Comparison of ENCODE assay signal across 8 cellular contexts in the genomic region with DNA sequence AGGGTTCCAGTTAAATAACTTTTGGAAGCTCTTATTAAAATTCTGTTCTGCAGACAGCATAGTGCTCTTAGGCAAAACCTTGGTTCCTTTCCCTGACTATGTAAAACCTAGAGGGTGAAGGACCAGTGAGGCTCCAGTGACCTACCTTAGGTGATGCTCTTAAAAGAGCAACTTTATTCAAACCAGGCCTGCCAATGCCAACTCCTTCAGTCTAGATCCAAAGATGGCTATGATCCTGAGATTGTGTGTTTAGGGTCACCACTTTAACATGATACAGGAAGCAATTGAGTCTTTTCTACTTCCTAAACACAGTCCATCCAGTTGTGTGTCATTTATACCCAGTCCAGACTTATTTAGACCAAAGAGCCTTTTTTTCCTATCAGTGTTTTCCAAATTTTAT. TPM values are rescaled to one million over a fixed set of nuclear protein-coding genes. Genes with fewer than 3 reads are reported as not detected.
A peak's percentile ranks its signal among the peaks of the same experiment; 100 is the strongest.
DNase-seq lines count a peak whose midpoint lies in the region; ATAC-seq, FAIRE-seq and TF ChIP-seq lines count a peak whose summit lies in the region.

No MANE protein-coding gene starts in this region.

- peaks cover 78% of the 10 kb centered on the region for H3K4me1 ChIP-seq in HepG2 (ENCODE audit: insufficient read depth, low read length)
- H3K4me1 ChIP-seq in thymus (ENCODE audit: control insufficient read depth, insufficient read depth, low read length), result peaks cover 35% of the 10 kb centered on the region

- no peak overlapping the region for H2AFZ ChIP-seq in HepG2 (ENCODE audit: low read length)

- peak; percentile 3 for ATAC-seq in activated CD4-positive, alpha-beta T cell treated with anti-CD3 and anti-CD28 coated beads for 36 hours
- ATAC-seq in activated naive CD8-positive, alpha-beta T cell treated with anti-CD3 and anti-CD28 coated beads, Interleukin-2, amount 10 ng/mL, durations not matched to agents 7 days and 5 days (ENCODE audit: low read depth), result peak; percentile 5
- ATAC-seq in HepG2, result peak; percentile 11
- no peak for ATAC-seq in GM21423 (IDR thresholded peaks at IDR 0.05; ENCODE audit: unreplicated experiment)

- peak overlapping the region; percentile 65 for H3K27ac ChIP-seq in HepG2 (ENCODE audit: extremely low read length, insufficient read depth, low read length)
- H3K27ac ChIP-seq in thymus (ENCODE audit: low read depth), result peak overlapping the region; percentile 95

- in situ Hi-C loops in HepG2 (cut with HindIII; ENCODE audit: extremely low pct_ligation_motif_present, low pct_unique_long_range_greater_than_20kb), result no loop called here

- FAIRE-seq in HepG2 (lab: Jason Lieb, UNC), result no peak

- peaks cover 40% of the 10 kb centered on the region for H3K79me2 ChIP-seq in HepG2 (ENCODE audit: insufficient read depth, low read length)

- peaks cover 19% of the 10 kb centered on the region for H4K20me1 ChIP-seq in HepG2 (ENCODE audit: insufficient read depth, low read length)

- POLR2A ChIA-PET in activated CD4-positive, alpha-beta T cell treated with anti-CD3 and anti-CD28 coated beads for 36 hours (lab: Charles Lee), result interaction anchor here (0.6 to 4.9 kb wide), 9 partner anchors 9 to 492 kb away, joined by 3 to 105 read pairs (median 11); a partner anchor contains a TSS
- POLR2A ChIA-PET in activated naive CD8-positive, alpha-beta T cell treated with anti-CD3 and anti-CD28 coated beads, Interleukin-2, amount 10 ng/mL, durations not matched to agents 7 days and 5 days (lab: Charles Lee), result interaction anchor here (0.8 to 13.9 kb wide), 16 partner anchors 4 to 713 kb away, joined by 3 to 1003 read pairs (median 4); a partner anchor contains a TSS
- POLR2A ChIA-PET in HepG2 (lab: Yijun Ruan, JAX), result interaction anchor here (0.6 to 13.0 kb wide), 14 partner anchors 7 to 409 kb away, joined by 3 to 469 read pairs (median 3); a partner anchor contains a TSS

- TSS peak; percentile 92 for BruUV-seq in HepG2 (replicated peaks; lab: Mats Ljungman, UMichigan)

- no peak overlapping the region for H3K9ac ChIP-seq in HepG2 (ENCODE audit: insufficient read depth, low read depth, low read length)

- H3K4me1 Mint-ChIP-seq in activated CD4-positive, alpha-beta T cell treated with anti-CD3 and anti-CD28 coated beads for 36 hours, result peaks cover 95% of the 10 kb centered on the region
- H3K4me1 Mint-ChIP-seq in activated naive CD8-positive, alpha-beta T cell treated with anti-CD3 and anti-CD28 coated beads, Interleukin-2, amount 10 ng/mL, durations not matched to agents 7 days and 5 days, result peaks cover 72% of the 10 kb centered on the region

- H3K27me3 ChIP-seq in HepG2 (ENCODE audit: control insufficient read depth in 1 of 2, insufficient read depth in 2 of 2, low read length in 2 of 2) (no peaks in the 10 kb centered on the region), thymus (ENCODE audit: control insufficient read depth, insufficient read depth) (no peaks in the 10 kb centered on the region)

- H3K4me2 ChIP-seq in HepG2 (ENCODE audit: low read depth, low read length), result peak overlapping the region; percentile 77

- no peaks in the 10 kb centered on the region for H3K9me3 Mint-ChIP-seq in activated CD4-positive, alpha-beta T cell treated with anti-CD3 and anti-CD28 coated beads for 36 hours (ENCODE audit: low read depth)
- no peaks in the 10 kb centered on the region for H3K9me3 Mint-ChIP-seq in activated naive CD8-positive, alpha-beta T cell treated with anti-CD3 and anti-CD28 coated beads, Interleukin-2, amount 10 ng/mL, durations not matched to agents 7 days and 5 days

- TF ChIP-seq EP300 in HepG2 (IDR thresholded peaks at IDR 0.05; ENCODE audit: low read depth in 2 of 2, low read length in 2 of 2) (no peak), HepG2 (CRISPR knock-in tag; IDR thresholded peaks at IDR 0.05; ENCODE audit: borderline replicate concordance) (no peak)

- H3K4me3 ChIP-seq in HepG2 (replicated peaks in 1 of 3; ENCODE audit: insufficient read depth in 1 of 3, low read depth in 2 of 3, low read length in 3 of 3) (peak overlapping the region in 1 of 3 experiments; percentile 5; a peak in 1 of 6 replicates), thymus (ENCODE audit: low read length) (no peak overlapping the region), foreskin fibroblast (ENCODE audit: low read depth in 1 of 2, low read length in 2 of 2) (no peak overlapping the region)

- H3K4me3 Mint-ChIP-seq in activated CD4-positive, alpha-beta T cell treated with anti-CD3 and anti-CD28 coated beads for 36 hours, result peak overlapping the region; percentile 73
- H3K4me3 Mint-ChIP-seq in activated naive CD8-positive, alpha-beta T cell treated with anti-CD3 and anti-CD28 coated beads, Interleukin-2, amount 10 ng/mL, durations not matched to agents 7 days and 5 days, result peak overlapping the region; percentile 81

- TF ChIP-seq CTCF in HepG2 (CRISPR knock-in tag; IDR thresholded peaks at IDR 0.05) (no peak), foreskin fibroblast (IDR thresholded peaks at IDR 0.05; ENCODE audit: low read depth, low read length) (no peak)

- CTCF ChIA-PET in activated CD4-positive, alpha-beta T cell treated with anti-CD3 and anti-CD28 coated beads for 36 hours (lab: Charles Lee), result interaction anchor here (0.6 to 26.4 kb wide), 8 partner anchors 7 to 1025 kb away, joined by 3 to 461 read pairs (median 4); a partner anchor contains a TSS
- CTCF ChIA-PET in HepG2 (lab: Yijun Ruan, JAX; ENCODE audit: low intra/inter-chr PET ratio, low total read pairs), result no interaction called here

- no peaks in the 10 kb centered on the region for H3K27me3 Mint-ChIP-seq in activated CD4-positive, alpha-beta T cell treated with anti-CD3 and anti-CD28 coated beads for 36 hours
- no peaks in the 10 kb centered on the region for H3K27me3 Mint-ChIP-seq in activated naive CD8-positive, alpha-beta T cell treated with anti-CD3 and anti-CD28 coated beads, Interleukin-2, amount 10 ng/mL, durations not matched to agents 7 days and 5 days

- intact Hi-C loops in activated CD4-positive, alpha-beta T cell treated with anti-CD3 and anti-CD28 coated beads for 36 hours (cut with DNase I, micrococcal nuclease), result loop anchor here in 1 of 2 experiments (1.0 to 10.0 kb wide), 3 partner anchors 61 to 596 kb away; a partner anchor contains a TSS
- intact Hi-C loops in HepG2 (cut with micrococcal nuclease; ENCODE audit: unreplicated experiment), result loop anchor here (1.0 kb wide), 1 partner anchor 9 kb away; no protein-coding TSS in a partner anchor

- no peak for DNase-seq in activated CD4-positive, alpha-beta T cell treated with anti-CD3 and anti-CD28 coated beads for 36 hours
- DNase-seq in activated CD4-positive, alpha-beta T cell treated with anti-CD3 and anti-CD28 coated beads, Interleukin-2, amount 50 U/mL, for 48 hours, result no peak
- DNase-seq in activated naive CD8-positive, alpha-beta T cell treated with anti-CD3 and anti-CD28 coated beads, Interleukin-2, amount 10 ng/mL, durations not matched to agents 7 days and 5 days, result no peak
- DNase-seq in HepG2 (ENCODE audit: low spot score) (no peak), foreskin fibroblast (no peak), H4 (ENCODE audit: low spot score) (no peak)

- peaks cover 49% of the 10 kb centered on the region for H3K36me3 Mint-ChIP-seq in activated CD4-positive, alpha-beta T cell treated with anti-CD3 and anti-CD28 coated beads for 36 hours (ENCODE audit: low read depth)
- H3K36me3 Mint-ChIP-seq in activated naive CD8-positive, alpha-beta T cell treated with anti-CD3 and anti-CD28 coated beads, Interleukin-2, amount 10 ng/mL, durations not matched to agents 7 days and 5 days, result peaks cover 30% of the 10 kb centered on the region

- H3K27ac Mint-ChIP-seq in activated CD4-positive, alpha-beta T cell treated with anti-CD3 and anti-CD28 coated beads for 36 hours, result peak overlapping the region; percentile 99
- peak overlapping the region; percentile 96 for H3K27ac Mint-ChIP-seq in activated naive CD8-positive, alpha-beta T cell treated with anti-CD3 and anti-CD28 coated beads, Interleukin-2, amount 10 ng/mL, durations not matched to agents 7 days and 5 days

- TF ChIP-seq POLR2A in HepG2 (IDR thresholded peaks at IDR 0.05; ENCODE audit: insufficient read depth in 1 of 2, low read depth in 2 of 2, low read length in 2 of 2), result peak in 1 of 2 experiments; percentile 45; a peak in 1 of 4 replicates

- H3K36me3 ChIP-seq in HepG2 (replicated peaks in 1 of 2; ENCODE audit: control insufficient read depth in 1 of 2, insufficient read depth in 2 of 2, low read length in 2 of 2) (peaks cover 0 to 8% of the 10 kb centered on the region in 2 experiments; a peak in 3 of 5 replicates), thymus (ENCODE audit: control insufficient read depth, insufficient read depth) (peaks cover 23% of the 10 kb centered on the region)

- no peak for TF ChIP-seq RAD21 in HepG2 (CRISPR knock-in tag; IDR thresholded peaks at IDR 0.05)

- H3K9me3 ChIP-seq in HepG2 (ENCODE audit: low read length) (no peaks in the 10 kb centered on the region), thymus (ENCODE audit: control insufficient read depth) (no peaks in the 10 kb centered on the region)

RNA-seq across cellular contexts. Expression of a gene that starts 10.8 kb away (rescaled TPM):
- 100 to 1,000 TPM; 185 to 265 TPM for total RNA-seq in activated CD4-positive, alpha-beta T cell treated with anti-CD3 and anti-CD28 coated beads for 36 hours
- 100 to 1,000 TPM; 302 to 303 TPM for total RNA-seq in activated naive CD8-positive, alpha-beta T cell treated with anti-CD3 and anti-CD28 coated beads, Interleukin-2, amount 10 ng/mL, durations not matched to agents 7 days and 5 days
- 113 and 125 TPM in 2 replicates for total RNA-seq in HepG2 (2016; rRNA removed; fragmentation: Illumina TruSeq; extraction: Trizol)
- 16.3 and 19.0 TPM in 2 replicates for total RNA-seq in HepG2 (2016; cell fraction: cytosol; rRNA removed; fragmentation: Illumina TruSeq; extraction: Trizol; ENCODE audit: low read depth)
- 108 and 127 TPM in 2 replicates for total RNA-seq in HepG2 (2016; cell fraction: insoluble cytoplasmic fraction; rRNA removed; fragmentation: Illumina TruSeq; extraction: Trizol)
- 41.9 and 48.9 TPM in 2 replicates for total RNA-seq in HepG2 (2016; cell fraction: membrane; rRNA removed; fragmentation: Illumina TruSeq; extraction: Trizol)
- 150 and 151 TPM in 2 replicates for total RNA-seq in HepG2 (2016; cell fraction: nucleus; rRNA removed; fragmentation: Illumina TruSeq; extraction: Trizol)
- polyA plus RNA-seq in HepG2 (2011; rRNA removed), result 69.5 and 70.6 TPM in 2 replicates
- 40.6 and 51.3 TPM in 2 replicates for polyA plus RNA-seq in HepG2 (2011; cell fraction: cytosol; rRNA removed)
- polyA plus RNA-seq in HepG2 (2011; cell fraction: nucleus; rRNA removed), result 127 and 138 TPM in 2 replicates
- polyA plus RNA-seq in HepG2 (2012), result 59.5 and 80.1 TPM in 2 replicates
- polyA plus RNA-seq in HepG2 (2016; cell fraction: cytosol; fragmentation: Illumina TruSeq; extraction: Trizol; ENCODE audit: low read depth), result 5.6 and 6.4 TPM in 2 replicates
- 99.4 and 100.0 TPM in 2 replicates for polyA plus RNA-seq in HepG2 (2016; cell fraction: insoluble cytoplasmic fraction; fragmentation: Illumina TruSeq; extraction: Trizol; ENCODE audit: low read depth)
- 21.9 and 23.4 TPM in 2 replicates for polyA plus RNA-seq in HepG2 (2016; cell fraction: membrane; fragmentation: Illumina TruSeq; extraction: Trizol; ENCODE audit: low read depth)
- polyA plus RNA-seq in HepG2 (2016; cell fraction: nucleus; fragmentation: Illumina TruSeq; extraction: Trizol; ENCODE audit: insufficient read depth, low read depth), result 207 and 216 TPM in 2 replicates
- polyA minus RNA-seq in HepG2 (2011; rRNA and poly(A)+ RNA removed; ENCODE audit: low replicate concordance), result 65.4 and 90.8 TPM in 2 replicates
- polyA minus RNA-seq in HepG2 (2011; cell fraction: cytosol; rRNA and poly(A)+ RNA removed), result 72.9 and 73.2 TPM in 2 replicates
- polyA minus RNA-seq in HepG2 (2011; cell fraction: nucleus; rRNA and poly(A)+ RNA removed), result 152 and 196 TPM in 2 replicates
- 200 TPM for polyA plus RNA-seq in thymus
- total RNA-seq in H4 (2014; rRNA removed; shearing (Covaris generic)), result 95.2 and 98.6 TPM in 2 replicates

RNA-seq across cellular contexts. Expression of a gene that starts 19.4 kb away (rescaled TPM):
- total RNA-seq in activated CD4-positive, alpha-beta T cell treated with anti-CD3 and anti-CD28 coated beads for 36 hours, result under 1 TPM; 0.28 to 0.59 TPM
- under 1 TPM; 0.11 to 0.30 TPM for total RNA-seq in activated naive CD8-positive, alpha-beta T cell treated with anti-CD3 and anti-CD28 coated beads, Interleukin-2, amount 10 ng/mL, durations not matched to agents 7 days and 5 days
- 1.9 and 3.9 TPM in 2 replicates for total RNA-seq in HepG2 (2016; rRNA removed; fragmentation: Illumina TruSeq; extraction: Trizol)
- 1.3 and 1.4 TPM in 2 replicates for total RNA-seq in HepG2 (2016; cell fraction: cytosol; rRNA removed; fragmentation: Illumina TruSeq; extraction: Trizol; ENCODE audit: low read depth)
- 1.4 and 3.5 TPM in 2 replicates for total RNA-seq in HepG2 (2016; cell fraction: insoluble cytoplasmic fraction; rRNA removed; fragmentation: Illumina TruSeq; extraction: Trizol)
- total RNA-seq in HepG2 (2016; cell fraction: membrane; rRNA removed; fragmentation: Illumina TruSeq; extraction: Trizol), result 2.8 TPM in 2 replicates
- total RNA-seq in HepG2 (2016; cell fraction: nucleus; rRNA removed; fragmentation: Illumina TruSeq; extraction: Trizol), result 5.1 and 8.0 TPM in 2 replicates
- polyA plus RNA-seq in HepG2 (2011; rRNA removed), result 15.1 and 16.4 TPM in 2 replicates
- polyA plus RNA-seq in HepG2 (2011; cell fraction: cytosol; rRNA removed), result 7.9 and 8.3 TPM in 2 replicates
- 81.6 and 99.7 TPM in 2 replicates for polyA plus RNA-seq in HepG2 (2011; cell fraction: nucleus; rRNA removed)
- 6.4 and 10.9 TPM in 2 replicates for polyA plus RNA-seq in HepG2 (2012)
- 0.93 and 1.3 TPM in 2 replicates for polyA plus RNA-seq in HepG2 (2016; cell fraction: cytosol; fragmentation: Illumina TruSeq; extraction: Trizol; ENCODE audit: low read depth)
- 4.0 and 4.2 TPM in 2 replicates for polyA plus RNA-seq in HepG2 (2016; cell fraction: insoluble cytoplasmic fraction; fragmentation: Illumina TruSeq; extraction: Trizol; ENCODE audit: low read depth)
- 3.3 and 3.7 TPM in 2 replicates for polyA plus RNA-seq in HepG2 (2016; cell fraction: membrane; fragmentation: Illumina TruSeq; extraction: Trizol; ENCODE audit: low read depth)
- polyA plus RNA-seq in HepG2 (2016; cell fraction: nucleus; fragmentation: Illumina TruSeq; extraction: Trizol; ENCODE audit: insufficient read depth, low read depth), result 32.6 and 38.0 TPM in 2 replicates
- polyA minus RNA-seq in HepG2 (2011; rRNA and poly(A)+ RNA removed; ENCODE audit: low replicate concordance), result 5.9 and 8.8 TPM in 2 replicates
- 5.3 and 6.0 TPM in 2 replicates for polyA minus RNA-seq in HepG2 (2011; cell fraction: cytosol; rRNA and poly(A)+ RNA removed)
- polyA minus RNA-seq in HepG2 (2011; cell fraction: nucleus; rRNA and poly(A)+ RNA removed), result 9.4 TPM in 2 replicates
- 17.9 TPM for polyA plus RNA-seq in thymus
- 0.80 and 1.1 TPM in 2 replicates for total RNA-seq in H4 (2014; rRNA removed; shearing (Covaris generic))

RNA-seq across cellular contexts. Expression of a gene that starts 53.0 kb away (rescaled TPM):
- under 1 TPM in 1 of 2 experiments, not detected in 1; 0.34 TPM for total RNA-seq in activated CD4-positive, alpha-beta T cell treated with anti-CD3 and anti-CD28 coated beads for 36 hours
- total RNA-seq in activated naive CD8-positive, alpha-beta T cell treated with anti-CD3 and anti-CD28 coated beads, Interleukin-2, amount 10 ng/mL, durations not matched to agents 7 days and 5 days, result under 1 TPM; 0.58 to 0.60 TPM
- 0.71 TPM in 1 of 2 replicates, not detected in the other for total RNA-seq in HepG2 (2016; rRNA removed; fragmentation: Illumina TruSeq; extraction: Trizol)
- 1.2 and 1.9 TPM in 2 replicates for total RNA-seq in HepG2 (2016; cell fraction: cytosol; rRNA removed; fragmentation: Illumina TruSeq; extraction: Trizol; ENCODE audit: low read depth)
- 0.40 and 1.6 TPM in 2 replicates for total RNA-seq in HepG2 (2016; cell fraction: insoluble cytoplasmic fraction; rRNA removed; fragmentation: Illumina TruSeq; extraction: Trizol)
- total RNA-seq in HepG2 (2016; cell fraction: membrane; rRNA removed; fragmentation: Illumina TruSeq; extraction: Trizol), result 1.9 and 2.4 TPM in 2 replicates
- 0.84 TPM in 1 of 2 replicates, not detected in the other for total RNA-seq in HepG2 (2016; cell fraction: nucleus; rRNA removed; fragmentation: Illumina TruSeq; extraction: Trizol)
- polyA plus RNA-seq in HepG2 (2011; rRNA removed), result 0.20 and 0.33 TPM in 2 replicates
- polyA plus RNA-seq in HepG2 (2011; cell fraction: cytosol; rRNA removed), result 0.48 TPM in 1 of 2 replicates, not detected in the other
- polyA plus RNA-seq in HepG2 (2011; cell fraction: nucleus; rRNA removed), result 0.45 TPM in 1 of 2 replicates, not detected in the other
- 0.41 and 0.44 TPM in 2 replicates for polyA plus RNA-seq in HepG2 (2012)
- 1.0 and 1.6 TPM in 2 replicates for polyA plus RNA-seq in HepG2 (2016; cell fraction: cytosol; fragmentation: Illumina TruSeq; extraction: Trizol; ENCODE audit: low read depth)
- polyA plus RNA-seq in HepG2 (2016; cell fraction: insoluble cytoplasmic fraction; fragmentation: Illumina TruSeq; extraction: Trizol; ENCODE audit: low read depth), result 0.53 and 1.0 TPM in 2 replicates
- polyA plus RNA-seq in HepG2 (2016; cell fraction: membrane; fragmentation: Illumina TruSeq; extraction: Trizol; ENCODE audit: low read depth), result 0.48 and 1.3 TPM in 2 replicates
- polyA plus RNA-seq in HepG2 (2016; cell fraction: nucleus; fragmentation: Illumina TruSeq; extraction: Trizol; ENCODE audit: insufficient read depth, low read depth), result 3.8 and 3.9 TPM in 2 replicates
- polyA minus RNA-seq in HepG2 (2011; rRNA and poly(A)+ RNA removed; ENCODE audit: low replicate concordance), result not detected in 2 replicates
- not detected in 2 replicates for polyA minus RNA-seq in HepG2 (2011; cell fraction: cytosol; rRNA and poly(A)+ RNA removed)
- 1.6 TPM in 1 of 2 replicates, not detected in the other for polyA minus RNA-seq in HepG2 (2011; cell fraction: nucleus; rRNA and poly(A)+ RNA removed)
- polyA plus RNA-seq in thymus, result 0.16 TPM
- total RNA-seq in H4 (2014; rRNA removed; shearing (Covaris generic)), result not detected in 2 replicates
